ENCODE assay signal across 8 cellular contexts in genomic region chr15:89089316-89090230, GRCh38. TPM values are rescaled to one million over a fixed set of nuclear protein-coding genes. Genes with fewer than 3 reads are reported as not detected.
A peak's percentile ranks its signal among the peaks of the same experiment; 100 is the strongest.
DNase-seq lines count a peak whose midpoint lies in the region; ATAC-seq and TF ChIP-seq lines count a peak whose summit lies in the region.

No MANE protein-coding gene starts in this region.

- H3F3A ChIP-seq in PC-3 (ENCODE audit: low read length, unreplicated experiment): no peaks in the 10 kb centered on the region

- H4K20me1 ChIP-seq in PC-3 (ENCODE audit: low read length): no peaks in the 10 kb centered on the region

- H3K36me3 ChIP-seq in PC-3 (ENCODE audit: low read depth, low read length): no peaks in the 10 kb centered on the region
- H3K36me3 ChIP-seq in gastrocnemius medialis: peaks cover 0 to 10% of the 10 kb centered on the region in 2 donors

- H3K27me3 ChIP-seq in PC-3 (ENCODE audit: low read length) (no peaks in the 10 kb centered on the region), gastrocnemius medialis (no peaks in the 10 kb centered on the region)

- BruUV-seq in PC-3 (replicated peaks; lab: Mats Ljungman, UMichigan): no TSS peak

- H2AFZ ChIP-seq in PC-3 (ENCODE audit: low read length): no peak overlapping the region

- H3K4me1 ChIP-seq in PC-3 (ENCODE audit: insufficient read depth, low read length) (peaks cover 52% of the 10 kb centered on the region), gastrocnemius medialis (peaks cover 44 to 56% of the 10 kb centered on the region in 2 donors)

- TF ChIP-seq CTCF in GM12865 (IDR thresholded peaks at IDR 0.05; ENCODE audit: insufficient read depth, low read depth, low read length, missing control alignments): no peak
- no peak for TF ChIP-seq CTCF in PC-3 (conservative IDR thresholded peaks at IDR 0.05; ENCODE audit: low read depth, low read length)
- no peak for TF ChIP-seq CTCF in epithelial cell of proximal tubule (conservative IDR thresholded peaks at IDR 0.05; ENCODE audit: low read depth, low read length)
- TF ChIP-seq CTCF in gastrocnemius medialis (IDR thresholded peaks at IDR 0.05 in 4 of 5, conservative IDR thresholded peaks at IDR 0.05 in 1 of 5): no peak

- H3K4me3 ChIP-seq in GM12865 (ENCODE audit: low read depth, low read length): peak overlapping the region; percentile 84
- H3K4me3 ChIP-seq in PC-3 (ENCODE audit: low read length): peak overlapping the region; percentile 87
- peak overlapping the region; percentile 94 for H3K4me3 ChIP-seq in epithelial cell of proximal tubule (ENCODE audit: low read depth, low read length)
- H3K4me3 ChIP-seq in gastrocnemius medialis: peak overlapping the region; percentile 75 to 94 (median 90)

- intact Hi-C loops in PC-3 (cut with micrococcal nuclease): loop anchor here (1.0 to 5.0 kb wide), 3 partner anchors 12 to 79 kb away; no protein-coding TSS in a partner anchor
- intact Hi-C loops in gastrocnemius medialis (cut with DNase I; ENCODE audit: low total_unique reads): loop anchor here (2.0 to 10.0 kb wide), 4 partner anchors 39 to 625 kb away; partner anchors contain the start of genes MFGE8, MRPL46 and MRPS11

- H3K79me2 ChIP-seq in PC-3 (ENCODE audit: low read length): peaks cover 54% of the 10 kb centered on the region

- H3K9me3 ChIP-seq in PC-3 (ENCODE audit: low read length) (no peaks in the 10 kb centered on the region), gastrocnemius medialis (no peaks in the 10 kb centered on the region)

- peak overlapping the region; percentile 87 for H3K4me2 ChIP-seq in PC-3 (ENCODE audit: low read length)

- no peak for DNase-seq in GM12865 (ENCODE audit: low read depth)
- no peak for DNase-seq in PC-3
- no peak for DNase-seq in epithelial cell of proximal tubule (ENCODE audit: low read depth)
- DNase-seq in gastrocnemius medialis: no peak
- DNase-seq in SIG-M5 treated with dmso at 0.1 percent for 504 hours (lab: John Stamatoyannopoulos, UW; ENCODE audit: unreplicated experiment): no peak
- DNase-seq in activated naive CD4-positive, alpha-beta T cell treated with anti-CD3 and anti-CD28 coated beads, Interleukin-2, amount 50 U/mL, for 16 hours: no peak
- no peak for DNase-seq in germinal center (ENCODE audit: low spot score)

- H3K9me2 ChIP-seq in PC-3 (replicated peaks; ENCODE audit: low read length): no peaks in the 10 kb centered on the region

- TF ChIP-seq POLR2A in gastrocnemius medialis (IDR thresholded peaks at IDR 0.05): no peak

- POLR2A ChIA-PET in PC-3 (lab: Charles Lee; ENCODE audit: unreplicated experiment): interaction anchor here (0.7 to 2.3 kb wide), 2 partner anchors 12 to 51 kb away, joined by 4 to 15 read pairs; no protein-coding TSS in a partner anchor

- peak overlapping the region; percentile 76 for H3K27ac ChIP-seq in PC-3 (ENCODE audit: low read length)
- peak overlapping the region; percentile 93 to 99 (median 98) for H3K27ac ChIP-seq in gastrocnemius medialis

- H3K9ac ChIP-seq in PC-3 (ENCODE audit: low read length): peak overlapping the region; percentile 87

- ATAC-seq in PC-3 (no peak), gastrocnemius medialis (no peak), GM19467 (IDR thresholded peaks at IDR 0.05; ENCODE audit: unreplicated experiment) (no peak)

- in situ Hi-C loops in gastrocnemius medialis (cut with MboI; ENCODE audit: low sequenced_read_pairs in 4 of 4): loop anchor here in 1 of 4 donors (10.0 kb wide), 1 partner anchor 175 kb away; the partner anchor contains the start of gene MFGE8

- CTCF ChIA-PET in PC-3 (lab: Charles Lee): no interaction called here

RNA-seq across cellular contexts. Expression of gene ABHD2, which starts 1.3 kb away (rescaled TPM):
- 31.4 and 34.0 TPM in 2 replicates for total RNA-seq in PC-3 (2014; rRNA removed)
- total RNA-seq in epithelial cell of proximal tubule: 32.9 and 45.9 TPM in 2 replicates
- total RNA-seq in gastrocnemius medialis: 100 to 1,000 TPM in 1 of 4 donors, 10 to 100 TPM in 3; 19.3 to 150 (median 64.5) TPM
